In the genomic region with DNA sequence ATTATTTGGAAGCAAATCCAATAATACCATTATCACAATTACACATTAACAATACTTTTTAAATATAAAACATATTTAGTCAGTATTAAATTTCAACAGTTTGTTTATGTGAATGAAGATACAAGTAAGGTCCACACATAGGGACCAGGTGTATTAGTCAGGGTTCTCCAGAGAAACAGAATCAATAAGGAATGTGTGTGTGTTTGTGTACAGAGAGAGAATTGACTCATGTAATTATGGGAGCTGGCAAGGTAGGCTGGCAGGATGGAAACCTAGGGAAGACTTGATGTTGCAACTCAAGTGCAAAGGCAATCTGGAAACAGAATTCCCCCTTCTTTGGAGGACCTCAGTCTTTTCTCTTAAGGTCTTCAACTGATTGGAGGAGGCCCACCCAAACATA, we compare ENCODE assay signal across 18 cellular contexts.
A peak's percentile ranks its signal among the peaks of the same experiment; 100 is the strongest.
DNase-seq lines count a peak whose midpoint lies in the region; TF ChIP-seq lines count a peak whose summit lies in the region.
"Had no signal": no experiment of that assay in that cellular context is flagged by ENCODE, and none has a peak within 500 bp of the region (broad histone marks: within the 10 kb centered on the region; RNA-seq: fewer than 3 reads in every experiment).

No MANE protein-coding gene starts in this region.

- H3K27ac ChIP-seq in HEK293 (ENCODE audit: extremely low read depth, low read depth, low read length), result no peak overlapping the region

- H3K4me3 ChIP-seq in HEK293 (ENCODE audit: low read depth, low read length), result no peak overlapping the region
- H3K4me3 ChIP-seq: GM12878, GM23338 had no signal

- no peak for TF ChIP-seq CTCF in HEK293 (tag by site-specific recombination; IDR thresholded peaks at IDR 0.05)

- intact Hi-C loops in head of caudate nucleus (cut with DNase I), result no loop called here

- POLR2A ChIA-PET in HEK293 (lab: Yijun Ruan, JAX), result no interaction called here

- H3K4me1 ChIP-seq in HEK293 (ENCODE audit: control insufficient read depth, insufficient read depth, low read length), result no peaks in the 10 kb centered on the region

- no peaks in the 10 kb centered on the region for H3K36me3 ChIP-seq in HEK293 (ENCODE audit: control insufficient read depth in 2 of 2, insufficient read depth in 1 of 2, low read length in 2 of 2)

- CTCF ChIA-PET in HEK293 (lab: Yijun Ruan, JAX), result no interaction called here

- no peaks in the 10 kb centered on the region for H3K9me3 ChIP-seq in HEK293 (ENCODE audit: control insufficient read depth, insufficient read depth, low read depth, low read length)

- DNase-seq in NCI-H510A treated with DMSO at 0.1 percent for 48 hours (lab: John Stamatoyannopoulos, UW) (peak; percentile 14), NCI-H510A (lab: John Stamatoyannopoulos, UW) (no peak), NCI-H748 treated with DMSO at 0.1 percent for 48 hours (lab: John Stamatoyannopoulos, UW) (peak; percentile 42), renal cortical epithelial cell (ENCODE audit: low read depth) (peak; percentile 5), ecto neural progenitor cell (ENCODE audit: low spot score) (no peak), head of caudate nucleus (no peak)
- DNase-seq: DND-41; HCEC 1CT; KG1; NCI-H1105; NCI-H1694; NCI-H226; NCI-H526; NK-92 treated with Interleukin-12 subunit alpha and Interleukin-12 subunit beta, amount 100 ng/mL, for 24 hours; T-helper 9 cell had no signal

TF ChIP-seq in HEK293, 187 proteins besides CTCF, POLR2A, EP300 and RAD21:
- no peak for TF ChIP-seq ZNF610 (tag by site-specific recombination; IDR thresholded peaks at IDR 0.05; ENCODE audit: borderline replicate concordance)
- TF ChIP-seq ZNF626 (tag by site-specific recombination; IDR thresholded peaks at IDR 0.05), result no peak
- TF ChIP-seq ZNF362 (tag by site-specific recombination; IDR thresholded peaks at IDR 0.05), result no peak
- TF ChIP-seq ZNF624 (tag by site-specific recombination; IDR thresholded peaks at IDR 0.05), result no peak
- TF ChIP-seq ZNF529 (tag by site-specific recombination; IDR thresholded peaks at IDR 0.05; ENCODE audit: insufficient replicate concordance), result no peak
- TF ChIP-seq ZNF10 (tag by site-specific recombination; IDR thresholded peaks at IDR 0.05), result 0 out of 2 replicates have a peak, but pooled peaks have one; percentile 18

Comparison
In these comparisons a context has a peak if more than half of its experiments do, and no peak if none do; other contexts are left out.
1. DNase-seq: peak in NCI-H510A treated with DMSO at 0.1 percent for 48 hours (single experiment), NCI-H748 treated with DMSO at 0.1 percent for 48 hours (single experiment) and renal cortical epithelial cell (single experiment); none in NCI-H510A (single experiment), ecto neural progenitor cell (single experiment) and head of caudate nucleus (0 of 42).